10 cellular contexts compared by ENCODE assay signal in the genomic region with DNA sequence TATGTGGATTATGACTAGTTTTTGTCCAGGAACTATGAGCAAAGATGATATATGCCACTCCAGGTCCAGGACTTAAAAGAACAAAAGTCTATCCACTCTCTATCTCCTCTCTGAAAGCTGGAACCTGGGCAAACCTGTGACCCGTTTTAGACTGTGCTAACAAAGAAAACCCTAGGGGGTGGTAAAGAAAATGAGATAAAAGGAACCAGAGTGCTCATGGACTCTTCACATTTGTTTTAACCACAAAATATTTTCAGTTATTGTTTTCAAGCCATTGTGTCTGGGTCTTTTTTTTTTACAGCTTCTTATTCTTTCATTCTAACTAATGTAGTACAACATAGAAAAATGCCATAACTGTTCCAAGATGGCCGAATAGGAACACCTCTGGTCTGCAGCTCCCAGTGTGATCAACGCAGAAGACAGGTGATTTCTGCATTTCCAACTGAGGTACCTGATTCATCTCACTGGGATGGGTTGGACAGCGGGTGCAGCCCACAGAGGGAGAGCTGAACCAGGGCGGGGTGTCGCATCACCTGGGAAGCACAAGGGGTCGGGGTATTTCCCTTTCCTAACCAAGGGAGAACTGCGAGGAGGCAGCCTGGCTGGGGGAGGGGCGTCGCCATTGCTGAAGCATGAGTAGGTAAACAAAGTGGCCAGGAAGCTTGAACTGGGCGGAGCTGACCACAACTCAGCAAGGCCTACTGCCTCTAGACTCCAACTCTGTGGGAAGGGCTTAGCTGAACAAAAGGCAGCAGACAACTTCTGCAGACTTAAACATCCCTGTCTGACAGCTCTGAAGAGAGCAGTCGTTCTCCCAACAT. TPM values are rescaled to one million over a fixed set of nuclear protein-coding genes. Genes with fewer than 3 reads are reported as not detected.
DNase-seq lines count a peak whose midpoint lies in the region; FAIRE-seq and TF ChIP-seq lines count a peak whose summit lies in the region.
"Had no signal": no experiment of that assay in that cellular context is flagged by ENCODE, and none has a peak within 500 bp of the region (broad histone marks: within the 10 kb centered on the region; RNA-seq: fewer than 3 reads in every experiment).

No MANE protein-coding gene starts in this region.

- H3K4me1 Mint-ChIP-seq in nephron progenitor cell = peaks cover 26% of the 10 kb centered on the region
- H3K4me1 Mint-ChIP-seq: nephron had no signal

- H3K36me3 Mint-ChIP-seq in nephron progenitor cell (ENCODE audit: low read depth) = peaks cover 72% of the 10 kb centered on the region

- H3K9me3 Mint-ChIP-seq in nephron progenitor cell = peaks cover 48% of the 10 kb centered on the region

- DNase-seq in GM19239 (ENCODE audit: insufficient read length, low spot score) (no peak), LHCN-M2 (ENCODE audit: low read depth) (peak; percentile 6), astrocyte of the hippocampus (ENCODE audit: low read depth, low spot score) (peak; percentile 62), nephron progenitor cell (peak; percentile 64), NCI-H2171 (lab: John Stamatoyannopoulos, UW) (no peak), medulla oblongata (ENCODE audit: extremely low spot score) (no peak), substantia nigra (lab: John Stamatoyannopoulos, UW) (no peak)
- DNase-seq: activated gamma-delta T cell treated with Interleukin-2 at 50 U/mL for 16 hours, tibial artery had no signal

- no peak for TF ChIP-seq CTCF in nephron progenitor cell (IDR thresholded peaks at IDR 0.05)

- H3K27me3 Mint-ChIP-seq in nephron progenitor cell (ENCODE audit: low read depth, poor library complexity) = no peaks in the 10 kb centered on the region

- FAIRE-seq in GM19239 (lab: Jason Lieb, UNC) = peak; percentile 65

- H3K27ac ChIP-seq in substantia nigra (ENCODE audit: low read depth, low read length, poor library complexity, severe bottlenecking) = no peak overlapping the region
- H3K27ac ChIP-seq: tibial artery had no signal

- H3K27ac Mint-ChIP-seq in nephron progenitor cell = peak overlapping the region; percentile 95

- H3K4me3 Mint-ChIP-seq in nephron progenitor cell = peak overlapping the region; percentile 66

RNA-seq across cellular contexts. Expression of gene CHM, which starts 45.1 kb away (rescaled TPM):
- total RNA-seq in LHCN-M2 (2014; rRNA removed) = 20.4 and 22.2 TPM in 2 replicates
- polyA plus RNA-seq in LHCN-M2 (2012) = 4.3 TPM

Comparison
In these comparisons a context has a peak if more than half of its experiments do, and no peak if none do; other contexts are left out.
1. DNase-seq: peak in LHCN-M2 (single experiment), astrocyte of the hippocampus (single experiment) and nephron progenitor cell (single experiment); none in GM19239 (single experiment), NCI-H2171 (single experiment), medulla oblongata (single experiment) and substantia nigra (0 of 49).